Comparison of ENCODE assay signal across 9 cellular contexts in the genomic region with DNA sequence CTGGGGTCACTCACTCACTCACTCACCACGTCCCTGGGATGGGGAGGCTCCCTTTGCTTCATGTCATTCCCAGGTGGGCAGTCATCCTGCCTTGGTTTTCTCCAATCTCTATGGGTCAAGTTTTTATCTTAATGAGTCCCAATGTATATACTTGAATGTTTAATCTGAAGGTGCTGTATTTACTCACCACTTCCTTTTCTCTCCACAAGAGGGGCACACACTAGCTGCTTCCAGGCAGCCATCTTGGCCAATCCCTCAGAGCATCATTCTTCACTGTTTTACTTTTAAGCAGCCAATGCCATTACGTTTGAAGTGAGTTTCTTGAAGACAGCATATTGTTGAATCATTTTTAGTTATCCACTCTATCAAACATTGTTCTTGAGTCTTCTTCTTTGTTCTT.
DNase-seq lines count a peak whose midpoint lies in the region; ATAC-seq and TF ChIP-seq lines count a peak whose summit lies in the region.
"Had no signal": no experiment of that assay in that cellular context is flagged by ENCODE, and none has a peak within 500 bp of the region (broad histone marks: within the 10 kb centered on the region; RNA-seq: fewer than 3 reads in every experiment).

No MANE protein-coding gene starts in this region.

- TF ChIP-seq CTCF in endodermal cell (conservative IDR thresholded peaks at IDR 0.05) = peak; percentile 74

- in situ Hi-C loops in ACHN (cut with HindIII; ENCODE audit: low pct_ligation_motif_present, low pct_unique_long_range_greater_than_20kb, low sequenced_read_pairs) = no loop called here

- H3K4me1 Mint-ChIP-seq in endodermal cell = peaks cover 3% of the 10 kb centered on the region
- no peaks in the 10 kb centered on the region for H3K4me1 Mint-ChIP-seq in activated T-helper 17 cell treated with anti-CD3 and anti-CD28 coated beads, Interleukin-2, amount 50 U/mL, for 72 hours
- no peaks in the 10 kb centered on the region for H3K4me1 Mint-ChIP-seq in activated T-helper 2 cell treated with anti-CD3 and anti-CD28 coated beads, Interferon-gamma antibody, Interleukin-2, Interleukin-4, amounts not matched to agents 10 μg/mL and 5 μg/mL and 100 μg/mL, durations not matched to agents 14 hours and 24 hours and 36 hours (ENCODE audit: low read depth)

- peak; percentile 2 for DNase-seq in ACHN
- no peak for DNase-seq in endodermal cell
- no peak for DNase-seq in activated CD4-positive, alpha-beta T cell treated with anti-CD3 and anti-CD28 coated beads, Interleukin-2, amount 50 U/mL, for 48 hours
- no peak for DNase-seq in activated T-helper 2 cell treated with anti-CD3 and anti-CD28 coated beads, Interferon-gamma antibody, Interleukin-2, Interleukin-4, amounts not matched to agents 10 μg/mL and 5 μg/mL and 100 μg/mL, durations not matched to agents 14 hours and 24 hours and 36 hours (ENCODE audit: low spot score)
- DNase-seq in activated naive CD4-positive, alpha-beta T cell treated with Interleukin-2 at 50 U/mL for 16 hours = no peak

- H3K9me3 Mint-ChIP-seq in endodermal cell = no peaks in the 10 kb centered on the region
- H3K9me3 Mint-ChIP-seq in activated T-helper 17 cell treated with anti-CD3 and anti-CD28 coated beads, Interleukin-2, amount 50 U/mL, for 72 hours = peaks cover 6% of the 10 kb centered on the region
- H3K9me3 Mint-ChIP-seq in activated T-helper 2 cell treated with anti-CD3 and anti-CD28 coated beads, Interferon-gamma antibody, Interleukin-2, Interleukin-4, amounts not matched to agents 10 μg/mL and 5 μg/mL and 100 μg/mL, durations not matched to agents 14 hours and 24 hours and 36 hours = no peaks in the 10 kb centered on the region

- H3K4me1 ChIP-seq in endodermal cell (ENCODE audit: control insufficient read depth, insufficient read depth, low read length) = no peaks in the 10 kb centered on the region

- H3K36me3 Mint-ChIP-seq in endodermal cell (ENCODE audit: low read depth) = no peaks in the 10 kb centered on the region
- no peaks in the 10 kb centered on the region for H3K36me3 Mint-ChIP-seq in activated T-helper 17 cell treated with anti-CD3 and anti-CD28 coated beads, Interleukin-2, amount 50 U/mL, for 72 hours (ENCODE audit: low read depth)
- H3K36me3 Mint-ChIP-seq in activated T-helper 2 cell treated with anti-CD3 and anti-CD28 coated beads, Interferon-gamma antibody, Interleukin-2, Interleukin-4, amounts not matched to agents 10 μg/mL and 5 μg/mL and 100 μg/mL, durations not matched to agents 14 hours and 24 hours and 36 hours (ENCODE audit: low read depth) = no peaks in the 10 kb centered on the region
- H3K36me3 Mint-ChIP-seq: IgD-negative memory B cell had no signal

- WGBS in endodermal cell (ENCODE audit: insufficient coverage in 1 of 2, insufficient read length in 1 of 2), 2 experiments = 94% methylated on average over 2 of the region's 2 CpGs; no CpG with 5 or more reads in 1 of the 2 experiments

- H3K9ac ChIP-seq in endodermal cell (ENCODE audit: extremely low read depth, low read length, poor library complexity, severe bottlenecking) = no peak overlapping the region

- ATAC-seq in GM18907 (IDR thresholded peaks at IDR 0.05; ENCODE audit: unreplicated experiment) = peak; percentile 73
- peak; percentile 83 for ATAC-seq in HG03558 (IDR thresholded peaks at IDR 0.05; ENCODE audit: extremely low read depth, unreplicated experiment)
- ATAC-seq in activated T-helper 17 cell treated with anti-CD3 and anti-CD28 coated beads, Interleukin-2, amount 50 U/mL, for 72 hours (replicated peaks) = no peak

- H3K27me3 ChIP-seq in endodermal cell (ENCODE audit: control insufficient read depth, insufficient read depth, low read length, poor library complexity, severe bottlenecking) = no peaks in the 10 kb centered on the region

- intact Hi-C loops in activated T-helper 2 cell treated with anti-CD3 and anti-CD28 coated beads, Interferon-gamma antibody, Interleukin-2, Interleukin-4, amounts not matched to agents 10 μg/mL and 5 μg/mL and 100 μg/mL, durations not matched to agents 14 hours and 24 hours and 36 hours (cut with micrococcal nuclease) = no loop called here

- no peaks in the 10 kb centered on the region for H3K36me3 ChIP-seq in endodermal cell (ENCODE audit: control insufficient read depth, insufficient read depth, low read length)

- no peaks in the 10 kb centered on the region for H3K9me3 ChIP-seq in endodermal cell (ENCODE audit: control insufficient read depth, low read length)

- H3K27ac Mint-ChIP-seq in endodermal cell = no peak overlapping the region
- no peak overlapping the region for H3K27ac Mint-ChIP-seq in activated T-helper 17 cell treated with anti-CD3 and anti-CD28 coated beads, Interleukin-2, amount 50 U/mL, for 72 hours
- no peak overlapping the region for H3K27ac Mint-ChIP-seq in activated T-helper 2 cell treated with anti-CD3 and anti-CD28 coated beads, Interferon-gamma antibody, Interleukin-2, Interleukin-4, amounts not matched to agents 10 μg/mL and 5 μg/mL and 100 μg/mL, durations not matched to agents 14 hours and 24 hours and 36 hours
- H3K27ac Mint-ChIP-seq: IgD-negative memory B cell had no signal

- H3K27ac ChIP-seq in endodermal cell (ENCODE audit: low read depth, low read length) = no peak overlapping the region

- no peak overlapping the region for H3K4me3 ChIP-seq in endodermal cell (ENCODE audit: low read length)

- H3K4me3 Mint-ChIP-seq in endodermal cell = no peak overlapping the region
- H3K4me3 Mint-ChIP-seq in activated T-helper 17 cell treated with anti-CD3 and anti-CD28 coated beads, Interleukin-2, amount 50 U/mL, for 72 hours = no peak overlapping the region
- H3K4me3 Mint-ChIP-seq in activated T-helper 2 cell treated with anti-CD3 and anti-CD28 coated beads, Interferon-gamma antibody, Interleukin-2, Interleukin-4, amounts not matched to agents 10 μg/mL and 5 μg/mL and 100 μg/mL, durations not matched to agents 14 hours and 24 hours and 36 hours (ENCODE audit: low read depth) = no peak overlapping the region
- H3K4me3 Mint-ChIP-seq: IgD-negative memory B cell had no signal

- no peaks in the 10 kb centered on the region for H3K27me3 Mint-ChIP-seq in endodermal cell (ENCODE audit: insufficient read depth)
- no peaks in the 10 kb centered on the region for H3K27me3 Mint-ChIP-seq in activated T-helper 17 cell treated with anti-CD3 and anti-CD28 coated beads, Interleukin-2, amount 50 U/mL, for 72 hours
- H3K27me3 Mint-ChIP-seq in activated T-helper 2 cell treated with anti-CD3 and anti-CD28 coated beads, Interferon-gamma antibody, Interleukin-2, Interleukin-4, amounts not matched to agents 10 μg/mL and 5 μg/mL and 100 μg/mL, durations not matched to agents 14 hours and 24 hours and 36 hours (ENCODE audit: low read depth) = no peaks in the 10 kb centered on the region
